In the genomic region with DNA sequence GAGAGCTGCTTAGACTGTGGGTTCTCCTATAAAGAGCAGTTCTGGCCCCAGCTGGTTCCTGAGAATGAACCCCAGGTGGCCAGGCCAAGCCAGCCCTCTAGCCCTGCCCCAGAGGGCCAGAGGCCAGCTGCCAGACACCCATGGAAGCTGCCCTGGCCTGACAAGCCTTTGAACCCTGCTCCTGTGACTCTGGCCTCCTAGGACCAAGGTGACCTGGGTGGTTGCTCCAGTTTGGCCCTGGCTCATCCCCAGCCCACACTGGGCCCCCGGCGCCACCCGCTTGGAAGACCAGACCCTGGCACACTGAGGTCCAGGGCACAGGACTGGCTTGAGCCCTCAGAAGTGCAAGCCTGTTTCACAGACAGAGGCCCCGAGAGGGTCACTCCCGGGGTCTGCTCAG, we compare ENCODE assay signal across 22 cellular contexts. TPM values are rescaled to one million over a fixed set of nuclear protein-coding genes. Genes with fewer than 3 reads are reported as not detected.
"Had no signal": no experiment of that assay in that cellular context is flagged by ENCODE, and none has a peak within 500 bp of the region (broad histone marks: within the 10 kb centered on the region; RNA-seq: fewer than 3 reads in every experiment).

No MANE protein-coding gene starts in this region.

- H3K36me3 ChIP-seq: lower lobe of right lung, sigmoid colon, spleen, tibial nerve had no signal

- H3K4me1 Mint-ChIP-seq: activated CD8-positive, alpha-beta memory T cell treated with anti-CD3 and anti-CD28 coated beads, Interleukin-2, amount 10 ng/mL, durations not matched to agents 7 days and 5 days; activated naive CD4-positive, alpha-beta T cell treated with anti-CD3 and anti-CD28 coated beads, Interleukin-2, amount 10 ng/mL, durations not matched to agents 7 days and 5 days had no signal

- H3K9me3 ChIP-seq: lower lobe of right lung, mucosa of descending colon, sigmoid colon, spleen, tibial nerve had no signal

- H3K27ac ChIP-seq: lower lobe of right lung, sigmoid colon, spleen, tibial nerve had no signal

- H3K36me3 Mint-ChIP-seq: activated CD4-positive, alpha-beta memory T cell treated with anti-CD3 and anti-CD28 coated beads for 36 hours; activated CD8-positive, alpha-beta memory T cell treated with anti-CD3 and anti-CD28 coated beads, Interleukin-2, amount 10 ng/mL, durations not matched to agents 7 days and 5 days; activated naive CD4-positive, alpha-beta T cell treated with anti-CD3 and anti-CD28 coated beads, Interleukin-2, amount 10 ng/mL, durations not matched to agents 7 days and 5 days had no signal

- DNase-seq: activated CD4-positive, alpha-beta T cell treated with anti-CD3 and anti-CD28 coated beads for 48 hours; activated CD8-positive, alpha-beta memory T cell treated with anti-CD3 and anti-CD28 coated beads, Interleukin-2, amount 10 ng/mL, durations not matched to agents 7 days and 5 days; activated effector memory CD4-positive, alpha-beta T cell treated with anti-CD3 and anti-CD28 coated beads, Interleukin-2, amount 50 U/mL, for 16 hours; activated naive CD4-positive, alpha-beta T cell treated with anti-CD3 and anti-CD28 coated beads, Interleukin-2, amount 10 ng/mL, durations not matched to agents 7 days and 5 days; activated T-cell treated with anti-CD3 and anti-CD28 coated beads for 4 hours; amygdala; effector memory CD4-positive, alpha-beta T cell; foreskin melanocyte; glutamatergic neuron; hypothalamus; lower lobe of right lung; mesendoderm; mucosa of descending colon; occipital lobe; sigmoid colon; spleen; stimulated activated CD4-positive, alpha-beta T cell treated with anti-CD3 and anti-CD28 coated beads, Interleukin-4, amount 100 ng/mL, for 24 hours had no signal

- H3K4me3 Mint-ChIP-seq: activated CD4-positive, alpha-beta memory T cell treated with anti-CD3 and anti-CD28 coated beads for 36 hours; activated CD8-positive, alpha-beta memory T cell treated with anti-CD3 and anti-CD28 coated beads, Interleukin-2, amount 10 ng/mL, durations not matched to agents 7 days and 5 days; activated naive CD4-positive, alpha-beta T cell treated with anti-CD3 and anti-CD28 coated beads, Interleukin-2, amount 10 ng/mL, durations not matched to agents 7 days and 5 days; stimulated activated naive CD8-positive, alpha-beta T cell treated with anti-CD3 and anti-CD28 coated beads, Interleukin-15, Interleukin-2, amounts not matched to agents 100 ng/mL and 50 ng/mL, for 24 hours had no signal

- H3K27me3 Mint-ChIP-seq: stimulated activated naive CD8-positive, alpha-beta T cell treated with anti-CD3 and anti-CD28 coated beads, Interleukin-15, Interleukin-2, amounts not matched to agents 100 ng/mL and 50 ng/mL, for 24 hours had no signal

- ATAC-seq: activated CD8-positive, alpha-beta memory T cell treated with anti-CD3 and anti-CD28 coated beads, Interleukin-2, amount 10 ng/mL, durations not matched to agents 7 days and 5 days; lower lobe of right lung had no signal

- H3K4me3 ChIP-seq: lower lobe of right lung, mucosa of descending colon, sigmoid colon, spleen, tibial nerve had no signal

- H3K27ac Mint-ChIP-seq: activated CD4-positive, alpha-beta memory T cell treated with anti-CD3 and anti-CD28 coated beads for 36 hours; activated CD8-positive, alpha-beta memory T cell treated with anti-CD3 and anti-CD28 coated beads, Interleukin-2, amount 10 ng/mL, durations not matched to agents 7 days and 5 days; activated naive CD4-positive, alpha-beta T cell treated with anti-CD3 and anti-CD28 coated beads, Interleukin-2, amount 10 ng/mL, durations not matched to agents 7 days and 5 days; stimulated activated naive CD8-positive, alpha-beta T cell treated with anti-CD3 and anti-CD28 coated beads, Interleukin-15, Interleukin-2, amounts not matched to agents 100 ng/mL and 50 ng/mL, for 24 hours had no signal

- H3K9me3 Mint-ChIP-seq: activated CD4-positive, alpha-beta memory T cell treated with anti-CD3 and anti-CD28 coated beads for 36 hours; activated naive CD4-positive, alpha-beta T cell treated with anti-CD3 and anti-CD28 coated beads, Interleukin-2, amount 10 ng/mL, durations not matched to agents 7 days and 5 days; stimulated activated naive CD8-positive, alpha-beta T cell treated with anti-CD3 and anti-CD28 coated beads, Interleukin-15, Interleukin-2, amounts not matched to agents 100 ng/mL and 50 ng/mL, for 24 hours had no signal

- H3K27me3 ChIP-seq: sigmoid colon, tibial nerve had no signal

- H3K4me1 ChIP-seq: lower lobe of right lung had no signal

RNA-seq across cellular contexts. Expression of a gene that starts 6.8 kb away (rescaled TPM):
- total RNA-seq: activated CD4-positive, alpha-beta memory T cell treated with anti-CD3 and anti-CD28 coated beads for 36 hours; activated CD8-positive, alpha-beta memory T cell treated with anti-CD3 and anti-CD28 coated beads, Interleukin-2, amount 10 ng/mL, durations not matched to agents 7 days and 5 days; esophagus mucosa; T-helper 2 cell treated with Interferon-gamma antibody and Interleukin-4, amounts not matched to agents 100 ng/mL and 5 ng/mL, for 36 hours had no signal
